Comparison of ENCODE assay signal across 15 cellular contexts in the genomic region with DNA sequence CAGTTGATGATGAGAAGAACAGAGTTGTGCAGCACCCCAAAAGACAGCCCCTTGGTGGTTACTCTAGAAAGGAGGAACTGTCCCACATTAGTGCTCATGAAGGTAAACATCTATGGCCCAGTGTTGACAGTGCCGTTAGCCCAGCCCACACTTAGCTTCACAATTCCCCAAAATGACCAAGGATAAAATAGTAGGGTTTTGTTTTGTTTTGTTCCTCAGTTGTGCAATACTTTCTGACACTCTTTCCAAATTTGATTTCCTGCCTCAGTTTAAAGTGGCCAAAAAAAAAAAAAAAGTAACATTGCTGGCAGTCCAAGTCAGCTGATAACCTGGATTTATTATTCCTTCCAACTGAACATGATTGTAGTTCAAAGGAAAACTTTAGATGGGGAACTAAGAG.
"Had no signal": no experiment of that assay in that cellular context is flagged by ENCODE, and none has a peak within 500 bp of the region (broad histone marks: within the 10 kb centered on the region; RNA-seq: fewer than 3 reads in every experiment).

No MANE protein-coding gene starts in this region.

- H3K9me3 ChIP-seq: esophagus muscularis mucosa, mucosa of descending colon, psoas muscle had no signal

- DNase-seq: activated CD4-positive, alpha-beta memory T cell treated with anti-CD3 and anti-CD28 coated beads for 36 hours; activated CD4-positive, CD25-positive, alpha-beta regulatory T cell treated with anti-CD3 and anti-CD28 coated beads, Interleukin-2, amount 50 U/mL, for 72 hours; activated effector memory CD4-positive, alpha-beta T cell treated with anti-CD3 and anti-CD28 coated beads, Interleukin-2, amount 50 U/mL, for 16 hours; activated T-cell treated with anti-CD3 and anti-CD28 coated beads, Interleukin-2, amount 50 U/mL, for 4 hours; kidney; mammary epithelial cell; mucosa of descending colon; naive thymus-derived CD8-positive, alpha-beta T cell; occipital lobe; psoas muscle; stimulated activated CD4-positive, alpha-beta T cell treated with anti-CD3 and anti-CD28 coated beads, Interleukin-15, amount 100 ng/mL, for 24 hours; stimulated activated CD4-positive, alpha-beta T cell treated with anti-CD3 and anti-CD28 coated beads, Interleukin-4, amount 100 ng/mL, for 24 hours; trophoblast cell had no signal

- H2AFZ ChIP-seq: hepatocyte had no signal

- H3K27ac ChIP-seq: hepatocyte, psoas muscle had no signal

- ATAC-seq: activated T-cell treated with anti-CD3 and anti-CD28 coated beads, Interleukin-2, amount 50 U/mL, for 4 hours; mucosa of descending colon; naive thymus-derived CD8-positive, alpha-beta T cell had no signal

- H3K27me3 ChIP-seq: esophagus muscularis mucosa, hepatocyte had no signal

- H3K4me1 ChIP-seq: psoas muscle had no signal

- H3K4me3 ChIP-seq: esophagus muscularis mucosa, hepatocyte, mucosa of descending colon, psoas muscle had no signal

- H3K79me2 ChIP-seq: hepatocyte had no signal

- H3K4me2 ChIP-seq: hepatocyte had no signal
